ENCODE assay signal across 14 cellular contexts in the genomic region with DNA sequence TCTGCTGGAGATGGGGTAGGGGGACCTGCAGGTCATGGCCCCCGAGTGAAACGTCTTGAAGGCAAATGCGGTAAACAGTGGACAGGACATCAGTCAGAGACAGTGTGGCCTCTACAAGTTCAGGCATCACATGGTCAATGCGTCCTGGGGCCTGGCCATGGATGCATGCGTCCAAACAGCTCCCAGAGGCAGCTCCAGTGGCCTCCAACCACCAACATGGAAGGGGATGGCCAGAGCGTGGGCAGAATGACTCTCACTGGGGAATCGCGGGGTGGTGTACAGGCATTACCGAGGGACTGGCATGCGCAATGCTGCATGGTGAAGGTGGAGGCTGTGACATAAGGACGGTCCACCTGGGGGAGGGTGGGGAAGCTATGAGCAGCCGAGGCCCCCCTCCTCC.
"Had no signal": no experiment of that assay in that cellular context is flagged by ENCODE, and none has a peak within 500 bp of the region (broad histone marks: within the 10 kb centered on the region; RNA-seq: fewer than 3 reads in every experiment).

No MANE protein-coding gene starts in this region.

- ATAC-seq: activated naive CD4-positive, alpha-beta T cell treated with anti-CD3 and anti-CD28 coated beads, Interleukin-2, amount 50 U/mL, for 72 hours; left colon; natural killer cell treated with Interleukin-12 subunit alpha and Interleukin-12 subunit beta and Interleukin-15 and Interleukin-18, amount 100 ng/mL, for 72 hours; right cardiac atrium; stimulated activated effector memory CD8-positive, alpha-beta T cell treated with anti-CD3 and anti-CD28 coated beads, Interleukin-12 subunit alpha, Interleukin-12 subunit beta, amount 100 ng/mL, for 72 hours had no signal

- FAIRE-seq: frontal cortex had no signal

- H3K27ac ChIP-seq: SK-N-MC had no signal

- DNase-seq: activated CD4-positive, alpha-beta memory T cell treated with anti-CD3 and anti-CD28 coated beads, Interleukin-2, amount 10 ng/mL, durations not matched to agents 7 days and 5 days; activated T-cell treated with anti-CD3 and anti-CD28 coated beads, Interleukin-2, amount 50 U/mL, for 24 hours; amygdala; effector memory CD4-positive, alpha-beta T cell; immature natural killer cell; nucleus accumbens; stimulated activated CD4-positive, alpha-beta T cell treated with anti-CD3 and anti-CD28 coated beads, Interleukin-1b, Interleukin-23, amount 100 ng/mL, for 48 hours had no signal

- H3K4me3 ChIP-seq: SK-N-MC had no signal
